19 cellular contexts compared by ENCODE assay signal in the genomic region with DNA sequence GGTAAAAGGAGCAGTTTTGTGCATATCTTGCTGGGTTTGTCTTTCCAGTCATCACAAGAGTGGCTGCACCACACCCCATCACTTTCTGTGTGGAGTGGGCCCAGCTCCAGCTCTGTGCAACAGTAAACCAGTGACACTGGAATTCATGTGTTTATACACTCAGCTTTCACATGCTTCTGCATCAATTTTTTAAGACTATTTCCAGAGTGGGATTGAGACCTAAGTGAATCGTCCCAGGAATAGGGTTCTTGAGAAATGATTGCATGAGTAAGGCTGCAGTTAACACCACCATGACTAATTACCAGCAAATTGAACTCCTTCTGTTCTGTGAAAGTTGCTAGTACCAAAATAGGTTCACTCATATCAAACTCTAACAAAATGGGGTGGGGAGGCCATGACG. TPM values are rescaled to one million over a fixed set of nuclear protein-coding genes. Genes with fewer than 3 reads are reported as not detected.
DNase-seq lines count a peak whose midpoint lies in the region; ATAC-seq and TF ChIP-seq lines count a peak whose summit lies in the region.
"Had no signal": no experiment of that assay in that cellular context is flagged by ENCODE, and none has a peak within 500 bp of the region (broad histone marks: within the 10 kb centered on the region; RNA-seq: fewer than 3 reads in every experiment).

No MANE protein-coding gene starts in this region.

- H3K27me3 ChIP-seq in GM23248 (replicated peaks; ENCODE audit: insufficient read depth) = peaks cover 13% of the 10 kb centered on the region

- no peaks in the 10 kb centered on the region for H4K20me1 ChIP-seq in GM23248 (ENCODE audit: insufficient read depth)

- H3K4me1 ChIP-seq in GM23248 (ENCODE audit: insufficient read depth) = no peaks in the 10 kb centered on the region

- no peaks in the 10 kb centered on the region for H3K79me2 ChIP-seq in GM23248 (ENCODE audit: insufficient read depth)

- in situ Hi-C loops in GM23248 (cut with MboI) = no loop called here

- H3K36me3 Mint-ChIP-seq in activated T-helper 17 cell treated with anti-CD3 and anti-CD28 coated beads, Interleukin-2, amount 50 U/mL, for 72 hours (ENCODE audit: low read depth) = no peaks in the 10 kb centered on the region
- H3K36me3 Mint-ChIP-seq in stimulated activated naive B cell treated with anti-CD40 and anti-IgM and Interleukin-4, amounts not matched to agents 10 μg/mL and 1 μg/mL and 100 μg/mL, for 72 hours = peaks cover 3 to 5% of the 10 kb centered on the region in 2 donors
- H3K36me3 Mint-ChIP-seq in T-helper 2 cell treated with Interferon-gamma antibody and Interleukin-4, amounts not matched to agents 5 μg/mL and 100 μg/mL, for 36 hours (ENCODE audit: low read depth) = peaks cover 1% of the 10 kb centered on the region

- no peak overlapping the region for H3K27ac Mint-ChIP-seq in activated T-helper 17 cell treated with anti-CD3 and anti-CD28 coated beads, Interleukin-2, amount 50 U/mL, for 72 hours
- peak overlapping the region; percentile 20 for H3K27ac Mint-ChIP-seq in stimulated activated naive B cell treated with anti-CD40 and anti-IgM and Interleukin-4, amounts not matched to agents 10 μg/mL and 1 μg/mL and 100 μg/mL, for 72 hours
- H3K27ac Mint-ChIP-seq in T-helper 2 cell treated with Interferon-gamma antibody and Interleukin-4, amounts not matched to agents 5 μg/mL and 100 μg/mL, for 36 hours = no peak overlapping the region
- H3K27ac Mint-ChIP-seq: HFFc6 had no signal

- peaks cover 10% of the 10 kb centered on the region for H3K9me3 Mint-ChIP-seq in activated T-helper 17 cell treated with anti-CD3 and anti-CD28 coated beads, Interleukin-2, amount 50 U/mL, for 72 hours
- peaks cover 10 to 20% of the 10 kb centered on the region in 2 donors for H3K9me3 Mint-ChIP-seq in stimulated activated naive B cell treated with anti-CD40 and anti-IgM and Interleukin-4, amounts not matched to agents 10 μg/mL and 1 μg/mL and 100 μg/mL, for 72 hours
- H3K9me3 Mint-ChIP-seq in T-helper 2 cell treated with Interferon-gamma antibody and Interleukin-4, amounts not matched to agents 5 μg/mL and 100 μg/mL, for 36 hours = peaks cover 31% of the 10 kb centered on the region

- H2AFZ ChIP-seq in GM23248 = no peak overlapping the region

- H3K4me2 ChIP-seq in GM23248 (ENCODE audit: unreplicated experiment) = no peak overlapping the region
- H3K4me2 ChIP-seq: KMS-11 had no signal

- H3K27ac ChIP-seq in GM23248 (no peak overlapping the region), coronary artery (no peak overlapping the region)
- H3K27ac ChIP-seq: C4-2B, KMS-11 had no signal

- no peaks in the 10 kb centered on the region for H3F3A ChIP-seq in GM23248 (ENCODE audit: insufficient read depth)

- no peaks in the 10 kb centered on the region for H3K27me3 Mint-ChIP-seq in activated T-helper 17 cell treated with anti-CD3 and anti-CD28 coated beads, Interleukin-2, amount 50 U/mL, for 72 hours
- peaks cover 4 to 5% of the 10 kb centered on the region in 2 donors for H3K27me3 Mint-ChIP-seq in stimulated activated naive B cell treated with anti-CD40 and anti-IgM and Interleukin-4, amounts not matched to agents 10 μg/mL and 1 μg/mL and 100 μg/mL, for 72 hours
- H3K27me3 Mint-ChIP-seq in T-helper 2 cell treated with Interferon-gamma antibody and Interleukin-4, amounts not matched to agents 5 μg/mL and 100 μg/mL, for 36 hours (ENCODE audit: low read depth) = peaks cover 9% of the 10 kb centered on the region

- peak; percentile 42 for DNase-seq in GM23248
- peak; percentile 57 for DNase-seq in fibroblast of villous mesenchyme (ENCODE audit: low read depth)
- DNase-seq in stimulated activated naive B cell treated with anti-CD40 and anti-IgM and Interleukin-4, amounts not matched to agents 10 μg/mL and 1 μg/mL and 100 μg/mL, for 72 hours = no peak
- no peak for DNase-seq in T-helper 2 cell treated with Interferon-gamma antibody and Interleukin-4, amounts not matched to agents 5 μg/mL and 100 μg/mL, for 36 hours (ENCODE audit: low spot score)
- no peak for DNase-seq in amygdala (lab: John Stamatoyannopoulos, UW)
- no peak for DNase-seq in coronary artery (ENCODE audit: low spot score)
- DNase-seq: DMS153, HFFc6, MG63, NCI-H1105 treated with DMSO at 0.1 percent for 48 hours, NCI-H187 treated with DMSO at 0.1 percent for 48 hours, NCI-H2171, NCI-H446 treated with DMSO at 0.1 percent for 48 hours, NCI-H774, Right ventricle myocardium superior had no signal

- H3K4me3 ChIP-seq in GM23248 (no peak overlapping the region), fibroblast of villous mesenchyme (ENCODE audit: low read depth, low read length) (no peak overlapping the region), coronary artery (no peak overlapping the region)
- H3K4me3 ChIP-seq: MG63 had no signal

- H3K9ac ChIP-seq in GM23248 = no peak overlapping the region
- H3K9ac ChIP-seq: KMS-11 had no signal

- peaks cover 5% of the 10 kb centered on the region for H3K4me1 Mint-ChIP-seq in activated T-helper 17 cell treated with anti-CD3 and anti-CD28 coated beads, Interleukin-2, amount 50 U/mL, for 72 hours
- no peaks in the 10 kb centered on the region for H3K4me1 Mint-ChIP-seq in stimulated activated naive B cell treated with anti-CD40 and anti-IgM and Interleukin-4, amounts not matched to agents 10 μg/mL and 1 μg/mL and 100 μg/mL, for 72 hours
- H3K4me1 Mint-ChIP-seq in T-helper 2 cell treated with Interferon-gamma antibody and Interleukin-4, amounts not matched to agents 5 μg/mL and 100 μg/mL, for 36 hours (ENCODE audit: low read depth) = no peaks in the 10 kb centered on the region

- H3K36me3 ChIP-seq in GM23248 (ENCODE audit: low read depth) = no peaks in the 10 kb centered on the region
- H3K36me3 ChIP-seq: MG63 had no signal

- no peaks in the 10 kb centered on the region for H3K9me2 ChIP-seq in GM23248 (ENCODE audit: insufficient read depth)

- TF ChIP-seq CTCF in fibroblast of villous mesenchyme (IDR thresholded peaks at IDR 0.05; ENCODE audit: insufficient read depth, low read depth, low read length) (no peak), coronary artery (IDR thresholded peaks at IDR 0.05) (no peak)

- H3K4me3 Mint-ChIP-seq in activated T-helper 17 cell treated with anti-CD3 and anti-CD28 coated beads, Interleukin-2, amount 50 U/mL, for 72 hours = no peak overlapping the region
- H3K4me3 Mint-ChIP-seq in stimulated activated naive B cell treated with anti-CD40 and anti-IgM and Interleukin-4, amounts not matched to agents 10 μg/mL and 1 μg/mL and 100 μg/mL, for 72 hours = no peak overlapping the region
- no peak overlapping the region for H3K4me3 Mint-ChIP-seq in T-helper 2 cell treated with Interferon-gamma antibody and Interleukin-4, amounts not matched to agents 5 μg/mL and 100 μg/mL, for 36 hours
- H3K4me3 Mint-ChIP-seq: HFFc6 had no signal

- WGBS in GM23248 (ENCODE audit: low coverage in 1 of 2, low lambda C conversion rate in 2 of 2, missing lambda C conversion rate in 2 of 2), 2 experiments = 43 to 53% methylated on average over 2 of the region's 2 CpGs

- peak; percentile 38 for ATAC-seq in activated T-helper 17 cell treated with anti-CD3 and anti-CD28 coated beads, Interleukin-2, amount 50 U/mL, for 72 hours (replicated peaks)
- ATAC-seq in stimulated activated naive B cell treated with anti-CD40 and anti-IgM and Interleukin-4, amounts not matched to agents 10 μg/mL and 1 μg/mL and 100 μg/mL, for 72 hours (replicated peaks) = no peak

- H3K9me3 ChIP-seq in GM23248 (ENCODE audit: low read depth) = no peaks in the 10 kb centered on the region

RNA-seq across cellular contexts. Expression of a gene that starts 5.3 kb away (rescaled TPM):
- not detected in 2 replicates for total RNA-seq in GM23248 (2014; rRNA removed; shearing (Covaris generic))
- polyA plus RNA-seq in GM23248 (2016; fragmentation: Nextera tagmentation; extraction: Ambion mirVana) = not detected in 2 replicates
- not detected for total RNA-seq in activated T-helper 17 cell treated with anti-CD3 and anti-CD28 coated beads, Interleukin-2, amount 50 U/mL, for 72 hours
- not detected in 2 replicates for total RNA-seq in fibroblast of villous mesenchyme
- total RNA-seq: H4, HFFc6, Right ventricle myocardium superior had no signal

RNA-seq across cellular contexts. Expression of a gene that starts 41.3 kb away (rescaled TPM):
- 36.7 and 46.2 TPM in 2 replicates for total RNA-seq in GM23248 (2014; rRNA removed; shearing (Covaris generic))
- 30.0 and 34.3 TPM in 2 replicates for polyA plus RNA-seq in GM23248 (2016; fragmentation: Nextera tagmentation; extraction: Ambion mirVana)
- total RNA-seq in activated T-helper 17 cell treated with anti-CD3 and anti-CD28 coated beads, Interleukin-2, amount 50 U/mL, for 72 hours = 10 to 100 TPM; 18.4 to 62.5 TPM
- 34.1 and 41.6 TPM in 2 replicates for total RNA-seq in fibroblast of villous mesenchyme

Comparison
In these comparisons a context has a peak if more than half of its experiments do, and no peak if none do; other contexts are left out.
1. DNase-seq: peak in GM23248 (single experiment) and fibroblast of villous mesenchyme (single experiment); none in stimulated activated naive B cell treated with anti-CD40 and anti-IgM and Interleukin-4, amounts not matched to agents 10 μg/mL and 1 μg/mL and 100 μg/mL, for 72 hours (single experiment), T-helper 2 cell treated with Interferon-gamma antibody and Interleukin-4, amounts not matched to agents 5 μg/mL and 100 μg/mL, for 36 hours (single experiment), amygdala (0 of 56) and coronary artery (single experiment).